Comparison of ENCODE assay signal across 1 cellular context in genomic region chr2:26457695-26458364, GRCh38.
TF ChIP-seq lines count a peak whose summit lies in the region.

No MANE protein-coding gene starts in this region.

TF ChIP-seq in HepG2, 621 proteins besides CTCF, POLR2A, EP300 and RAD21 (continued from another document and continues in another):
- TF ChIP-seq USF2 (IDR thresholded peaks at IDR 0.05; ENCODE audit: low read depth, low read length) (no peak), USF2 (CRISPR knock-in tag; IDR thresholded peaks at IDR 0.05; ENCODE audit: borderline replicate concordance) (no peak), ZNF879 (CRISPR knock-in tag; IDR thresholded peaks at IDR 0.05) (no peak), TIGD3 (CRISPR knock-in tag; IDR thresholded peaks at IDR 0.05; ENCODE audit: borderline replicate concordance) (no peak), SNRNP70 (IDR thresholded peaks at IDR 0.05; ENCODE audit: low read depth, low read length) (no peak), HNF1B (CRISPR knock-in tag; IDR thresholded peaks at IDR 0.05) (no peak), MTF2 (CRISPR knock-in tag; IDR thresholded peaks at IDR 0.05; ENCODE audit: borderline replicate concordance) (no peak), MLXIP (CRISPR knock-in tag; IDR thresholded peaks at IDR 0.05; ENCODE audit: borderline replicate concordance) (no peak), ZNF441 (CRISPR knock-in tag; IDR thresholded peaks at IDR 0.05; ENCODE audit: borderline replicate concordance) (no peak), ZNF362 (CRISPR knock-in tag; IDR thresholded peaks at IDR 0.05; ENCODE audit: borderline replicate concordance) (no peak), ZNF772 (CRISPR knock-in tag; IDR thresholded peaks at IDR 0.05) (no peak), ZSCAN21 (CRISPR knock-in tag; IDR thresholded peaks at IDR 0.05; ENCODE audit: borderline replicate concordance) (no peak), ZMAT3 (CRISPR knock-in tag; conservative IDR thresholded peaks at IDR 0.05) (no peak), ZZZ3 (CRISPR knock-in tag; IDR thresholded peaks at IDR 0.05; ENCODE audit: borderline replicate concordance) (no peak), ZNF276 (CRISPR knock-in tag; IDR thresholded peaks at IDR 0.05; ENCODE audit: low read depth) (no peak), NR2F6 (IDR thresholded peaks at IDR 0.05) (0 out of 2 replicates have a peak, but pooled peaks have one; percentile 30), NR2F6 (CRISPR knock-in tag; IDR thresholded peaks at IDR 0.05) (no peak), SMAD1 (CRISPR knock-in tag; IDR thresholded peaks at IDR 0.05; ENCODE audit: borderline replicate concordance, low read depth) (no peak), KLF9 (CRISPR knock-in tag; IDR thresholded peaks at IDR 0.05; ENCODE audit: low read depth) (no peak), ZNF343 (CRISPR knock-in tag; IDR thresholded peaks at IDR 0.05) (0 out of 2 replicates have a peak, but pooled peaks have one; percentile 13), TCF12 (IDR thresholded peaks at IDR 0.05) (no peak), TCF12 (CRISPR knock-in tag; IDR thresholded peaks at IDR 0.05) (0 out of 2 replicates have a peak, but pooled peaks have one; percentile 43), KIAA2018 (CRISPR knock-in tag; IDR thresholded peaks at IDR 0.05; ENCODE audit: borderline replicate concordance) (no peak), ZNF205 (CRISPR knock-in tag; IDR thresholded peaks at IDR 0.05) (no peak), IKZF1 (IDR thresholded peaks at IDR 0.05) (no peak), NFE2L1 (CRISPR knock-in tag; IDR thresholded peaks at IDR 0.05; ENCODE audit: borderline replicate concordance) (no peak), AGO1 (IDR thresholded peaks at IDR 0.05; ENCODE audit: low read depth, low read length, poor library complexity, severe bottlenecking) (peak; percentile 14), GZF1 (CRISPR knock-in tag; IDR thresholded peaks at IDR 0.05) (no peak), ARID5B (CRISPR knock-in tag; IDR thresholded peaks at IDR 0.05) (no peak), YEATS4 (CRISPR knock-in tag; IDR thresholded peaks at IDR 0.05; ENCODE audit: borderline replicate concordance) (no peak), FOXK2 (IDR thresholded peaks at IDR 0.05) (no peak)
